ENCODE assay signal across 8 cellular contexts in the genomic region with DNA sequence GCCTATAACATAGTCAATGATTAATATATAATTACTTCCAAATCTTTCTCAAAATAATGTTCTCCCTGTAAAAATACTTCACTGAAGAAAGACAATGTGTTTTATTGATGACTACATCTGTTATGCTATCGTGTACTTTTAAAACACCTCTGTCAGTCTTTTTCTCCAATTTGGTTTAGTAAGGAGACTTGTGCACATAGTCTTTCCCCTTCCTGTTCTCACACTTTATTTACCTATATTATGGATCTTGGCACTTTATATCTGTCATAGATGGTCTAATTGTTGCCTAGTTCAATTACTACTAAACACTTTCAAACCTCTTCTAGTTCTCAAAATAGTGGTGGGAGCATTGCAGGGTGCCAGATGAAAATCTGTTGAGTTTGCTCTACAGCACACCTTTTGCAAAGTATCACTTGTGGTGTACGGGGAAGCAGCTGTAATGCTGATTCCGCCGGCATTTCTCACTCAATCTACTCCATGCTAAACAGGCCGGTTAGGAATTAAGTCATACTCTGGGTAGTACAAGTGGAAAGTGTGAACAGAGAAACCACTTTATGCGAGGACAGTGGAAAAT. TPM values are rescaled to one million over a fixed set of nuclear protein-coding genes. Genes with fewer than 3 reads are reported as not detected.
DNase-seq lines count a peak whose midpoint lies in the region; ATAC-seq and TF ChIP-seq lines count a peak whose summit lies in the region.

No MANE protein-coding gene starts in this region.

- H3K4me1 ChIP-seq in ES-I3 (ENCODE audit: insufficient read depth, low read length) (no peaks in the 10 kb centered on the region), breast epithelium (peaks cover 0 to 14% of the 10 kb centered on the region in 2 donors)

- intact Hi-C loops in breast epithelium (cut with DNase I; ENCODE audit: low total_unique reads), result no loop called here
- intact Hi-C loops in natural killer cell (cut with micrococcal nuclease), result no loop called here

- peaks cover 52 to 60% of the 10 kb centered on the region in 2 donors for H3K27me3 Mint-ChIP-seq in natural killer cell (ENCODE audit: low read depth in 2 of 2)

- H3K9ac ChIP-seq in ES-I3 (ENCODE audit: low read depth, low read length), result peak overlapping the region; percentile 74; the same call in 1 of the 2 replicates

- H3K4me1 Mint-ChIP-seq in natural killer cell, result peaks cover 6 to 17% of the 10 kb centered on the region in 2 donors

- TF ChIP-seq POLR2A in breast epithelium (IDR thresholded peaks at IDR 0.05), result no peak

- H3K27me3 ChIP-seq in breast epithelium, result peaks cover 5 to 56% of the 10 kb centered on the region in 2 donors

- no peaks in the 10 kb centered on the region for H3K36me3 Mint-ChIP-seq in natural killer cell

- DNase-seq in breast epithelium (ENCODE audit: low spot score in 2 of 2), result no peak
- DNase-seq in natural killer cell, result no peak
- DNase-seq in cerebellar nuclear complex (lab: John Stamatoyannopoulos, UW), result no peak
- DNase-seq in stimulated activated naive CD4-positive, alpha-beta T cell (lab: John Stamatoyannopoulos, UW), result no peak
- no peak for DNase-seq in cerebellum (ENCODE audit: low spot score)
- no peak for DNase-seq in epidermal melanocyte (ENCODE audit: insufficient read length, low spot score)

- no peaks in the 10 kb centered on the region for H3K9me3 Mint-ChIP-seq in natural killer cell

- H3K36me3 ChIP-seq in ES-I3 (ENCODE audit: insufficient read depth, low read length) (no peaks in the 10 kb centered on the region), breast epithelium (no peaks in the 10 kb centered on the region)

- no peaks in the 10 kb centered on the region for H3K9me3 ChIP-seq in ES-I3 (ENCODE audit: control insufficient read depth, insufficient read depth, low read length)
- no peaks in the 10 kb centered on the region for H3K9me3 ChIP-seq in breast epithelium

- ATAC-seq in HG03095 (IDR thresholded peaks at IDR 0.05; ENCODE audit: unreplicated experiment) (peak; percentile 2), natural killer cell (no peak)

- no peak for TF ChIP-seq CTCF in breast epithelium (IDR thresholded peaks at IDR 0.05)
- TF ChIP-seq CTCF in natural killer cell (IDR thresholded peaks at IDR 0.05), result no peak

- H3K27ac ChIP-seq in breast epithelium, result no peak overlapping the region

- peak overlapping the region; percentile 74 for H3K4me3 Mint-ChIP-seq in natural killer cell

- H3K4me3 ChIP-seq in breast epithelium, result peak overlapping the region; percentile 42 to 70 (median 61)

- H3K27ac Mint-ChIP-seq in natural killer cell, result no peak overlapping the region

RNA-seq across cellular contexts. Expression of a gene that starts 1.1 kb away (rescaled TPM):
- total RNA-seq in breast epithelium (not detected), natural killer cell (not detected), cerebellum (9.6 TPM)

Comparison
In these comparisons a context has a peak if more than half of its experiments do, and no peak if none do; other contexts are left out.
1. RNA of a gene that starts 1.1 kb away (total RNA-seq): 9.6 TPM in cerebellum (single experiment); not detected in breast epithelium and not detected in natural killer cell; every median in the first group is over 10 times any median in the second.